1 cellular context compared by ENCODE assay signal in genomic region chr2:74529357-74530238, GRCh38.
TF ChIP-seq lines count a peak whose summit lies in the region.

Gene AUP1 (minus strand): TSS chr2:74529706. CDS start chr2:74529629, 77 bp downstream.
Gene HTRA2 (plus strand): TSS chr2:74529933. CDS start chr2:74530007, 74 bp downstream.

TF ChIP-seq in SK-N-SH, 30 proteins besides CTCF, POLR2A, EP300 and RAD21 (continued from another document):
- TF ChIP-seq USF1 (IDR thresholded peaks at IDR 0.05; ENCODE audit: borderline replicate concordance, low read depth): no peak
- 0 out of 2 replicates have a peak, but pooled peaks have one; percentile 4 for TF ChIP-seq TCF12 (IDR thresholded peaks at IDR 0.05)
- no peak for TF ChIP-seq GATA2 (CRISPR knock-in tag; IDR thresholded peaks at IDR 0.05)
- TF ChIP-seq TEAD4 (IDR thresholded peaks at IDR 0.05; ENCODE audit: borderline replicate concordance, insufficient read depth): no peak
- TF ChIP-seq MEF2A (IDR thresholded peaks at IDR 0.05; ENCODE audit: borderline replicate concordance, low read depth): no peak
- TF ChIP-seq YY1 (IDR thresholded peaks at IDR 0.05; ENCODE audit: low read depth): peak; percentile 98
- TF ChIP-seq IRF3 (IDR thresholded peaks at IDR 0.05; ENCODE audit: low read depth, low read length): no peak
- TF ChIP-seq USF2 (IDR thresholded peaks at IDR 0.05; ENCODE audit: borderline replicate concordance, low read depth, low read length): no peak
- 0 out of 2 replicates have a peak, but pooled peaks have one; percentile 6 for TF ChIP-seq JUND (IDR thresholded peaks at IDR 0.05)
- TF ChIP-seq ZBTB33 (IDR thresholded peaks at IDR 0.05; ENCODE audit: borderline replicate concordance, low read depth): no peak
